In genomic region chr1:21262282-21263051, GRCh38 we compare ENCODE assay signal across 8 cellular contexts. TPM values are rescaled to one million over a fixed set of nuclear protein-coding genes. Genes with fewer than 3 reads are reported as not detected.
DNase-seq lines count a peak whose midpoint lies in the region; ATAC-seq and TF ChIP-seq lines count a peak whose summit lies in the region.

No MANE protein-coding gene starts in this region.

- WGBS in aorta, 2 donors, result 2 to 6% methylated on average over 23 of the region's 23 CpGs

- ATAC-seq in aorta (ENCODE audit: low FRiP score) (peak; percentile 81), GM18505 (IDR thresholded peaks at IDR 0.05; ENCODE audit: unreplicated experiment) (no peak), GM21529 (IDR thresholded peaks at IDR 0.05; ENCODE audit: unreplicated experiment) (no peak)

- peak overlapping the region; percentile 31 for H3K9ac ChIP-seq in ES-I3 (ENCODE audit: low read depth, low read length)

- intact Hi-C loops in aorta (cut with DNase I), result loop anchor here in 1 of 2 donors (2.0 kb wide), 1 partner anchor 82 kb away; no protein-coding TSS in a partner anchor

- H3K36me3 ChIP-seq in ES-I3 (ENCODE audit: insufficient read depth, low read length) (no peaks in the 10 kb centered on the region; the same call in 1 of the 2 replicates), SJCRH30 (peaks cover 6% of the 10 kb centered on the region), aorta (ENCODE audit: control insufficient read depth in 1 of 2, insufficient read depth in 2 of 2, low read length in 1 of 2) (peaks cover 0 to under 1% of the 10 kb centered on the region in 2 donors)

- no peak overlapping the region for H3K4me3 ChIP-seq in SJCRH30
- H3K4me3 ChIP-seq in aorta (ENCODE audit: low read length in 2 of 2), result no peak overlapping the region

- H3K27ac ChIP-seq in SJCRH30 (peak overlapping the region; percentile 44), epithelial cell of prostate (peak overlapping the region; percentile 60), aorta (ENCODE audit: low read depth in 1 of 2, low read length in 2 of 2) (peak overlapping the region; percentile 90 to 93)

- TF ChIP-seq POLR2A in GM18505 (IDR thresholded peaks at IDR 0.05; ENCODE audit: borderline replicate concordance, extremely low read depth, insufficient read depth, insufficient read length), result no peak

- no peaks in the 10 kb centered on the region for H3K27me3 ChIP-seq in SJCRH30
- no peaks in the 10 kb centered on the region for H3K27me3 ChIP-seq in aorta (ENCODE audit: control insufficient read depth in 1 of 2, insufficient read depth in 2 of 2, low read length in 1 of 2)

- H3K9me3 ChIP-seq in ES-I3 (ENCODE audit: control insufficient read depth, insufficient read depth, low read length), result no peaks in the 10 kb centered on the region
- H3K9me3 ChIP-seq in SJCRH30 (replicated peaks), result no peaks in the 10 kb centered on the region
- H3K9me3 ChIP-seq in aorta (ENCODE audit: control insufficient read depth, low read length), result no peaks in the 10 kb centered on the region

- H3K4me1 ChIP-seq in ES-I3 (ENCODE audit: insufficient read depth, low read length), result peaks cover 17% of the 10 kb centered on the region
- peaks cover 22% of the 10 kb centered on the region for H3K4me1 ChIP-seq in SJCRH30
- H3K4me1 ChIP-seq in aorta (ENCODE audit: control insufficient read depth in 1 of 2, insufficient read depth in 2 of 2, low read length in 2 of 2), result no peaks in the 10 kb centered on the region

- peak; percentile 61 to 66 for DNase-seq in SJCRH30
- DNase-seq in epithelial cell of prostate (ENCODE audit: low read depth, low spot score), result no peak
- DNase-seq in myocyte (ENCODE audit: low read depth), result peak; percentile 78
- peak; percentile 86 to 93 for DNase-seq in aorta
- DNase-seq in inferior parietal cortex (ENCODE audit: extremely low spot score), result no peak

RNA-seq across cellular contexts. Expression of gene ECE1, which starts 27.8 kb away (rescaled TPM):
- 73.2 and 74.5 TPM in 2 replicates for total RNA-seq in SJCRH30 (2014; rRNA removed; shearing (Covaris generic))
- total RNA-seq in myocyte, result 15.9 and 17.0 TPM in 2 replicates
- 59.1 TPM for polyA plus RNA-seq in myocyte (2012)
- 100 to 1,000 TPM; 135 to 155 TPM for total RNA-seq in aorta
- polyA plus RNA-seq in aorta, result 100 to 1,000 TPM in 1 of 2 donors, 10 to 100 TPM in 1; 12.1 to 112 TPM

Comparison
In these comparisons a context has a peak if more than half of its experiments do, and no peak if none do; other contexts are left out.
1. DNase-seq: peak in SJCRH30 (2 of 2), myocyte (single experiment) and aorta (2 of 2); none in epithelial cell of prostate (single experiment) and inferior parietal cortex (single experiment).
2. Peak in every context shown above with its lines, with median percentiles within 50 percentile points of each other: H3K27ac ChIP-seq.